ENCODE assay signal across 2 cellular contexts in the genomic region with DNA sequence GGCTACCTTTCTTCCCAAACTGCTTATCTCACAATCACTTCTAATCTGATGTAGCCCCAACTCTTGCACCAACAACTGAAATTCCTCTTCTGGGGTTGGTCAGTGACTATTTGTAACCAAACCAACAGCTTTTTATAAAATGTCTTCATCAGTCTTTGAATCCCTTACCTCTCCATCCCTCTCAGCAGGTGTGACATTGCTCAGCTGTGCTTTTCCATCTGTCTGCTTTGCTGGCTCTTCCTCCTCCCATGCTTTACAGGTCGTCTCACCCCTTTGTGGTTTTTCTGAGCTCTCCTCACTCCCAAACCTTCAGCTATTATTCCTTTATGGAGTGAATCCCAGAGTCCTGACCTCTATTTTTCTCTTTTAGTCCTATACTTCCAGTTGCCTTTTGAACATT.
TF ChIP-seq lines count a peak whose summit lies in the region.

No MANE protein-coding gene starts in this region.

TF ChIP-seq in GM23338, 12 proteins besides CTCF, POLR2A, EP300 and RAD21 (continued from another document):
- TF ChIP-seq, protein P1, sequence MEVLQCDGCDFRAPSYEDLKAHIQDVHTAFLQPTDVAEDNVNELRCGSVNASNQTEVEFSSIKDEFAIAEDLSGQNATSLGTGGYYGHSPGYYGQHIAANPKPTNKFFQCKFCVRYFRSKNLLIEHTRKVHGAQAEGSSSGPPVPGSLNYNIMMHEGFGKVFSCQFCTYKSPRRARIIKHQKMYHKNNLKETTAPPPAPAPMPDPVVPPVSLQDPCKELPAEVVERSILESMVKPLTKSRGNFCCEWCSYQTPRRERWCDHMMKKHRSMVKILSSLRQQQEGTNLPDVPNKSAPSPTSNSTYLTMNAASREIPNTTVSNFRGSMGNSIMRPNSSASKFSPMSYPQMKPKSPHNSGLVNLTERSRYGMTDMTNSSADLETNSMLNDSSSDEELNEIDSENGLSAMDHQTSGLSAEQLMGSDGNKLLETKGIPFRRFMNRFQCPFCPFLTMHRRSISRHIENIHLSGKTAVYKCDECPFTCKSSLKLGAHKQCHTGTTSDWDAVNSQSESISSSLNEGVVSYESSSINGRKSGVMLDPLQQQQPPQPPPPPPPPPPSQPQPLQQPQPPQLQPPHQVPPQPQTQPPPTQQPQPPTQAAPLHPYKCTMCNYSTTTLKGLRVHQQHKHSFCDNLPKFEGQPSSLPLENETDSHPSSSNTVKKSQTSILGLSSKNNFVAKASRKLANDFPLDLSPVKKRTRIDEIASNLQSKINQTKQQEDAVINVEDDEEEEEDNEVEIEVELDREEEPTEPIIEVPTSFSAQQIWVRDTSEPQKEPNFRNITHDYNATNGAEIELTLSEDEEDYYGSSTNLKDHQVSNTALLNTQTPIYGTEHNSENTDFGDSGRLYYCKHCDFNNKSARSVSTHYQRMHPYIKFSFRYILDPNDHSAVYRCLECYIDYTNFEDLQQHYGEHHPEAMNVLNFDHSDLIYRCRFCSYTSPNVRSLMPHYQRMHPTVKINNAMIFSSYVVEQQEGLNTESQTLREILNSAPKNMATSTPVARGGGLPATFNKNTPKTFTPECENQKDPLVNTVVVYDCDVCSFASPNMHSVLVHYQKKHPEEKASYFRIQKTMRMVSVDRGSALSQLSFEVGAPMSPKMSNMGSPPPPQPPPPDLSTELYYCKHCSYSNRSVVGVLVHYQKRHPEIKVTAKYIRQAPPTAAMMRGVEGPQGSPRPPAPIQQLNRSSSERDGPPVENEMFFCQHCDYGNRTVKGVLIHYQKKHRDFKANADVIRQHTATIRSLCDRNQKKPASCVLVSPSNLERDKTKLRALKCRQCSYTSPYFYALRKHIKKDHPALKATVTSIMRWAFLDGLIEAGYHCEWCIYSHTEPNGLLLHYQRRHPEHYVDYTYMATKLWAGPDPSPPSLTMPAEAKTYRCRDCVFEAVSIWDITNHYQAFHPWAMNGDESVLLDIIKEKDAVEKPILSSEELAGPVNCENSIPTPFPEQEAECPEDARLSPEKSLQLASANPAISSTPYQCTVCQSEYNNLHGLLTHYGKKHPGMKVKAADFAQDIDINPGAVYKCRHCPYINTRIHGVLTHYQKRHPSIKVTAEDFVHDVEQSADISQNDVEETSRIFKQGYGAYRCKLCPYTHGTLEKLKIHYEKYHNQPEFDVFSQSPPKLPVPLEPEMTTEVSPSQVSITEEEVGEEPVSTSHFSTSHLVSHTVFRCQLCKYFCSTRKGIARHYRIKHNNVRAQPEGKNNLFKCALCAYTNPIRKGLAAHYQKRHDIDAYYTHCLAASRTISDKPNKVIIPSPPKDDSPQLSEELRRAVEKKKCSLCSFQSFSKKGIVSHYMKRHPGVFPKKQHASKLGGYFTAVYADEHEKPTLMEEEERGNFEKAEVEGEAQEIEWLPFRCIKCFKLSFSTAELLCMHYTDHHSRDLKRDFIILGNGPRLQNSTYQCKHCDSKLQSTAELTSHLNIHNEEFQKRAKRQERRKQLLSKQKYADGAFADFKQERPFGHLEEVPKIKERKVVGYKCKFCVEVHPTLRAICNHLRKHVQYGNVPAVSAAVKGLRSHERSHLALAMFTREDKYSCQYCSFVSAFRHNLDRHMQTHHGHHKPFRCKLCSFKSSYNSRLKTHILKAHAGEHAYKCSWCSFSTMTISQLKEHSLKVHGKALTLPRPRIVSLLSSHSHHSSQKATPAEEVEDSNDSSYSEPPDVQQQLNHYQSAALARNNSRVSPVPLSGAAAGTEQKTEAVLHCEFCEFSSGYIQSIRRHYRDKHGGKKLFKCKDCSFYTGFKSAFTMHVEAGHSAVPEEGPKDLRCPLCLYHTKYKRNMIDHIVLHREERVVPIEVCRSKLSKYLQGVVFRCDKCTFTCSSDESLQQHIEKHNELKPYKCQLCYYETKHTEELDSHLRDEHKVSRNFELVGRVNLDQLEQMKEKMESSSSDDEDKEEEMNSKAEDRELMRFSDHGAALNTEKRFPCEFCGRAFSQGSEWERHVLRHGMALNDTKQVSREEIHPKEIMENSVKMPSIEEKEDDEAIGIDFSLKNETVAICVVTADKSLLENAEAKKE (CRISPR knock-in tag; IDR thresholded peaks at IDR 0.05) = no peak

TF ChIP-seq in WTC11, 78 proteins besides CTCF, POLR2A, EP300 and RAD21 (continued from another document):
- TF ChIP-seq, protein P2, sequence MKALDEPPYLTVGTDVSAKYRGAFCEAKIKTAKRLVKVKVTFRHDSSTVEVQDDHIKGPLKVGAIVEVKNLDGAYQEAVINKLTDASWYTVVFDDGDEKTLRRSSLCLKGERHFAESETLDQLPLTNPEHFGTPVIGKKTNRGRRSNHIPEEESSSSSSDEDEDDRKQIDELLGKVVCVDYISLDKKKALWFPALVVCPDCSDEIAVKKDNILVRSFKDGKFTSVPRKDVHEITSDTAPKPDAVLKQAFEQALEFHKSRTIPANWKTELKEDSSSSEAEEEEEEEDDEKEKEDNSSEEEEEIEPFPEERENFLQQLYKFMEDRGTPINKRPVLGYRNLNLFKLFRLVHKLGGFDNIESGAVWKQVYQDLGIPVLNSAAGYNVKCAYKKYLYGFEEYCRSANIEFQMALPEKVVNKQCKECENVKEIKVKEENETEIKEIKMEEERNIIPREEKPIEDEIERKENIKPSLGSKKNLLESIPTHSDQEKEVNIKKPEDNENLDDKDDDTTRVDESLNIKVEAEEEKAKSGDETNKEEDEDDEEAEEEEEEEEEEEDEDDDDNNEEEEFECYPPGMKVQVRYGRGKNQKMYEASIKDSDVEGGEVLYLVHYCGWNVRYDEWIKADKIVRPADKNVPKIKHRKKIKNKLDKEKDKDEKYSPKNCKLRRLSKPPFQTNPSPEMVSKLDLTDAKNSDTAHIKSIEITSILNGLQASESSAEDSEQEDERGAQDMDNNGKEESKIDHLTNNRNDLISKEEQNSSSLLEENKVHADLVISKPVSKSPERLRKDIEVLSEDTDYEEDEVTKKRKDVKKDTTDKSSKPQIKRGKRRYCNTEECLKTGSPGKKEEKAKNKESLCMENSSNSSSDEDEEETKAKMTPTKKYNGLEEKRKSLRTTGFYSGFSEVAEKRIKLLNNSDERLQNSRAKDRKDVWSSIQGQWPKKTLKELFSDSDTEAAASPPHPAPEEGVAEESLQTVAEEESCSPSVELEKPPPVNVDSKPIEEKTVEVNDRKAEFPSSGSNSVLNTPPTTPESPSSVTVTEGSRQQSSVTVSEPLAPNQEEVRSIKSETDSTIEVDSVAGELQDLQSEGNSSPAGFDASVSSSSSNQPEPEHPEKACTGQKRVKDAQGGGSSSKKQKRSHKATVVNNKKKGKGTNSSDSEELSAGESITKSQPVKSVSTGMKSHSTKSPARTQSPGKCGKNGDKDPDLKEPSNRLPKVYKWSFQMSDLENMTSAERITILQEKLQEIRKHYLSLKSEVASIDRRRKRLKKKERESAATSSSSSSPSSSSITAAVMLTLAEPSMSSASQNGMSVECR (CRISPR knock-in tag; IDR thresholded peaks at IDR 0.05; ENCODE audit: borderline replicate concordance) = no peak
- TF ChIP-seq TP53 (CRISPR knock-in tag; IDR thresholded peaks at IDR 0.05) (no peak), CREM (CRISPR knock-in tag; IDR thresholded peaks at IDR 0.05) (no peak), CREB1 (CRISPR knock-in tag; IDR thresholded peaks at IDR 0.05) (no peak), RELA (CRISPR knock-in tag; IDR thresholded peaks at IDR 0.05; ENCODE audit: borderline replicate concordance) (no peak), NR1H2 (CRISPR knock-in tag; IDR thresholded peaks at IDR 0.05) (no peak)
